Comparison of ENCODE assay signal across 22 cellular contexts in genomic region chr9:105389789-105390188, GRCh38.
"Had no signal": no experiment of that assay in that cellular context is flagged by ENCODE, and none has a peak within 500 bp of the region (broad histone marks: within the 10 kb centered on the region; RNA-seq: fewer than 3 reads in every experiment).

No MANE protein-coding gene starts in this region.

- H3K27ac ChIP-seq: esophagus muscularis mucosa, gastroesophageal sphincter, heart right ventricle, left ventricle myocardium inferior, parathyroid adenoma, upper lobe of left lung had no signal

- H2AFZ ChIP-seq: parathyroid adenoma had no signal

- H3K4me3 Mint-ChIP-seq: activated CD4-positive, alpha-beta memory T cell treated with anti-CD3 and anti-CD28 coated beads for 36 hours; activated naive CD8-positive, alpha-beta T cell treated with anti-CD3 and anti-CD28 coated beads, Interleukin-2, amount 50 U/mL, for 24 hours; mesothelial cell of epicardium; naive thymus-derived CD8-positive, alpha-beta T cell; T-helper 1 cell treated with Interleukin-12 subunit alpha and Interleukin-12 subunit beta and Interleukin-4 antibody, amounts not matched to agents 30 μg/mL and 1 μg/mL, for 36 hours had no signal

- H3K9me3 Mint-ChIP-seq: activated CD4-positive, alpha-beta memory T cell treated with anti-CD3 and anti-CD28 coated beads for 36 hours; activated naive CD8-positive, alpha-beta T cell treated with anti-CD3 and anti-CD28 coated beads, Interleukin-2, amount 50 U/mL, for 24 hours; mesothelial cell of epicardium; naive thymus-derived CD8-positive, alpha-beta T cell; T-helper 1 cell treated with Interleukin-12 subunit alpha and Interleukin-12 subunit beta and Interleukin-4 antibody, amounts not matched to agents 30 μg/mL and 1 μg/mL, for 36 hours had no signal

- ATAC-seq: activated naive CD8-positive, alpha-beta T cell treated with anti-CD3 and anti-CD28 coated beads, Interleukin-2, amount 50 U/mL, for 24 hours; gastroesophageal sphincter; heart right ventricle; naive thymus-derived CD8-positive, alpha-beta T cell; right cardiac atrium; stimulated activated naive CD8-positive, alpha-beta T cell treated with anti-CD3 and anti-CD28 coated beads, Interleukin-15, Interleukin-2, amounts not matched to agents 100 U/mL and 50 U/mL, for 24 hours had no signal

- H3K27me3 ChIP-seq: esophagus muscularis mucosa, gastroesophageal sphincter, heart right ventricle, upper lobe of left lung had no signal

- H3K27ac Mint-ChIP-seq: activated CD4-positive, alpha-beta memory T cell treated with anti-CD3 and anti-CD28 coated beads for 36 hours; activated naive CD8-positive, alpha-beta T cell treated with anti-CD3 and anti-CD28 coated beads, Interleukin-2, amount 50 U/mL, for 24 hours; mesothelial cell of epicardium; naive thymus-derived CD8-positive, alpha-beta T cell; T-helper 1 cell treated with Interleukin-12 subunit alpha and Interleukin-12 subunit beta and Interleukin-4 antibody, amounts not matched to agents 30 μg/mL and 1 μg/mL, for 36 hours had no signal

- H3K9me3 ChIP-seq: esophagus muscularis mucosa, gastroesophageal sphincter, heart right ventricle, left ventricle myocardium inferior, upper lobe of left lung had no signal

- DNase-seq: activated CD4-positive, alpha-beta memory T cell treated with anti-CD3 and anti-CD28 coated beads for 36 hours; activated CD4-positive, alpha-beta T cell treated with anti-CD3 and anti-CD28 coated beads for 48 hours; activated effector memory CD4-positive, alpha-beta T cell treated with anti-CD3 and anti-CD28 coated beads, Interleukin-2, amount 50 U/mL, for 16 hours; activated naive CD4-positive, alpha-beta T cell treated with anti-CD3 and anti-CD28 coated beads, Interleukin-2, amount 50 U/mL, for 16 hours; activated naive CD8-positive, alpha-beta T cell treated with anti-CD3 and anti-CD28 coated beads, Interleukin-2, amount 50 U/mL, for 24 hours; dermis blood vessel endothelial cell; effector memory CD4-positive, alpha-beta T cell; heart right ventricle; kidney glomerular epithelial cell; left ventricle myocardium inferior; naive thymus-derived CD8-positive, alpha-beta T cell; right cardiac atrium; stimulated activated CD4-positive, alpha-beta T cell treated with anti-CD3 and anti-CD28 coated beads, Interleukin-12 subunit alpha, Interleukin-12 subunit beta, amount 100 ng/mL, for 4 hours; stimulated activated CD4-positive, alpha-beta T cell treated with anti-CD3 and anti-CD28 coated beads, Interleukin-4, amount 100 ng/mL, for 4 hours; stimulated activated naive CD8-positive, alpha-beta T cell treated with anti-CD3 and anti-CD28 coated beads, Interleukin-15, Interleukin-2, amounts not matched to agents 100 U/mL and 50 U/mL, for 24 hours; T1000; upper lobe of left lung had no signal

- H3K9ac ChIP-seq: parathyroid adenoma had no signal

- H3K4me1 ChIP-seq: gastroesophageal sphincter, left ventricle myocardium inferior, parathyroid adenoma, upper lobe of left lung had no signal

- H3K4me3 ChIP-seq: esophagus muscularis mucosa, gastroesophageal sphincter, heart right ventricle, left ventricle myocardium inferior, upper lobe of left lung had no signal

- H3K79me2 ChIP-seq: parathyroid adenoma had no signal
